In genomic region chr10:16120563-16120962, GRCh38 we compare ENCODE assay signal across 33 cellular contexts.
"Had no signal": no experiment of that assay in that cellular context is flagged by ENCODE, and none has a peak within 500 bp of the region (broad histone marks: within the 10 kb centered on the region; RNA-seq: fewer than 3 reads in every experiment).

No MANE protein-coding gene starts in this region.

- H3K9me3 ChIP-seq: MG63, Peyer's patch, SJSA1, SK-N-SH had no signal

- H3K36me3 ChIP-seq: MG63, Peyer's patch, SJSA1 had no signal

- ATAC-seq: PC-3 had no signal

- H3K9me2 ChIP-seq: SK-N-SH had no signal

- H3K4me3 ChIP-seq: MG63, Peyer's patch, SJSA1 had no signal

- H3K4me2 ChIP-seq: SK-N-SH had no signal

- H3K9ac ChIP-seq: SK-N-SH had no signal

- H3K4me1 ChIP-seq: Peyer's patch, SJSA1 had no signal

- DNase-seq: Kasumi-1, KG1, MG63, NCI-H1048, NCI-H1092 treated with DMSO at 0.1 percent for 48 hours, NCI-H1105 treated with DMSO at 0.1 percent for 48 hours, NCI-H1417, NCI-H1436, NCI-H146, NCI-H1694, NCI-H187, NCI-H1930, NCI-H2029 treated with DMSO at 0.1 percent for 48 hours, NCI-H2081 treated with DMSO at 0.1 percent for 48 hours, NCI-H2107, NCI-H2171, NCI-H226, NCI-H446 treated with DMSO at 0.1 percent for 48 hours, NCI-H510A, NCI-H524, NCI-H526, NCI-H69, NCI-H748 treated with DMSO at 0.1 percent for 48 hours, NCI-H82, OCI-M1, PC-3, Peyer's patch, Right ventricle myocardium superior, RPMI8226, SHP77 treated with DMSO at 0.1 percent for 48 hours, SK-N-SH, SW 1271 had no signal

- H3K27ac ChIP-seq: Peyer's patch, SJSA1 had no signal

- H3K27me3 ChIP-seq: MG63, Peyer's patch, SJSA1 had no signal
